Comparison of ENCODE assay signal across 1 cellular context in the genomic region with DNA sequence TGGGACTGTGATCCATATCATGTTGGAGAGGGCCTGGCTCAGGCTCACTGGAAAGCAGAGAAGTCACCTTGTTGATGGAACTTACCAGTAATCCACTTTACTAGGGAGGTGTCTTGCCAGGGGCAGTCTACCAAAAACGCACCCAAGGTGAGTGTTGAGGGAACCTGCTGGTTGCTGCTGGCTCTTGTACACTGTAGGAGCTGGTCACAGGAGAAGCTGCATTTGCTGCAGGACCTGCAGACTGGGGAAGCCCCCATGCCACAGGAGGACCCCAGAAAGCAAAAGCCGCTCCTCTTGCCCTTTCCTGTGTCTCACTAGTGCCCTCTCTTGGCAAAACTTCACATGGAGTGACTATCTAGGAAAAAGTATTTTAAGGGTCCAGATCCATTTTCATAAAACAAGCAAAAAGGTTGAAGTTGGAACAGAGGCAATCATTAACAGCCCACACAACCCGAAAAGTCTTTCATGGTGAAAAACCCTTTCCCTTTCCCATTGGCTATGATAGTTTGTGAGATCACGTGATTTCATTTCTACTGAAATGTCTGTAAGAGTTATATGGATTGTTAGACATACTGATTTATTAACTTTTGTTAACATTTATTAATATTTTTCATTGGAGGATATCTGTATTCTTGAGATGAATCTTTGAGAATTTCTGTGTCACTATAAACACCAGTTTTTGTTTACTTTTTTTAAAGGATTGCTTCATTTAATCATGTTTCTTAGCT.
TF ChIP-seq lines count a peak whose summit lies in the region.

No MANE protein-coding gene starts in this region.

TF ChIP-seq in HEK293, 187 proteins besides CTCF, POLR2A, EP300 and RAD21 (continued from another document and continues in another):
- TF ChIP-seq, protein P1, sequence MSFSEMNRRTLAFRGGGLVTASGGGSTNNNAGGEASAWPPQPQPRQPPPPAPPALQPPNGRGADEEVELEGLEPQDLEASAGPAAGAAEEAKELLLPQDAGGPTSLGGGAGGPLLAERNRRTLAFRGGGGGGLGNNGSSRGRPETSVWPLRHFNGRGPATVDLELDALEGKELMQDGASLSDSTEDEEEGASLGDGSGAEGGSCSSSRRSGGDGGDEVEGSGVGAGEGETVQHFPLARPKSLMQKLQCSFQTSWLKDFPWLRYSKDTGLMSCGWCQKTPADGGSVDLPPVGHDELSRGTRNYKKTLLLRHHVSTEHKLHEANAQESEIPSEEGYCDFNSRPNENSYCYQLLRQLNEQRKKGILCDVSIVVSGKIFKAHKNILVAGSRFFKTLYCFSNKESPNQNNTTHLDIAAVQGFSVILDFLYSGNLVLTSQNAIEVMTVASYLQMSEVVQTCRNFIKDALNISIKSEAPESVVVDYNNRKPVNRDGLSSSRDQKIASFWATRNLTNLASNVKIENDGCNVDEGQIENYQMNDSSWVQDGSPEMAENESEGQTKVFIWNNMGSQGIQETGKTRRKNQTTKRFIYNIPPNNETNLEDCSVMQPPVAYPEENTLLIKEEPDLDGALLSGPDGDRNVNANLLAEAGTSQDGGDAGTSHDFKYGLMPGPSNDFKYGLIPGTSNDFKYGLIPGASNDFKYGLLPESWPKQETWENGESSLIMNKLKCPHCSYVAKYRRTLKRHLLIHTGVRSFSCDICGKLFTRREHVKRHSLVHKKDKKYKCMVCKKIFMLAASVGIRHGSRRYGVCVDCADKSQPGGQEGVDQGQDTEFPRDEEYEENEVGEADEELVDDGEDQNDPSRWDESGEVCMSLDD (tag by site-specific recombination; IDR thresholded peaks at IDR 0.05) = no peak
- TF ChIP-seq, protein P2, sequence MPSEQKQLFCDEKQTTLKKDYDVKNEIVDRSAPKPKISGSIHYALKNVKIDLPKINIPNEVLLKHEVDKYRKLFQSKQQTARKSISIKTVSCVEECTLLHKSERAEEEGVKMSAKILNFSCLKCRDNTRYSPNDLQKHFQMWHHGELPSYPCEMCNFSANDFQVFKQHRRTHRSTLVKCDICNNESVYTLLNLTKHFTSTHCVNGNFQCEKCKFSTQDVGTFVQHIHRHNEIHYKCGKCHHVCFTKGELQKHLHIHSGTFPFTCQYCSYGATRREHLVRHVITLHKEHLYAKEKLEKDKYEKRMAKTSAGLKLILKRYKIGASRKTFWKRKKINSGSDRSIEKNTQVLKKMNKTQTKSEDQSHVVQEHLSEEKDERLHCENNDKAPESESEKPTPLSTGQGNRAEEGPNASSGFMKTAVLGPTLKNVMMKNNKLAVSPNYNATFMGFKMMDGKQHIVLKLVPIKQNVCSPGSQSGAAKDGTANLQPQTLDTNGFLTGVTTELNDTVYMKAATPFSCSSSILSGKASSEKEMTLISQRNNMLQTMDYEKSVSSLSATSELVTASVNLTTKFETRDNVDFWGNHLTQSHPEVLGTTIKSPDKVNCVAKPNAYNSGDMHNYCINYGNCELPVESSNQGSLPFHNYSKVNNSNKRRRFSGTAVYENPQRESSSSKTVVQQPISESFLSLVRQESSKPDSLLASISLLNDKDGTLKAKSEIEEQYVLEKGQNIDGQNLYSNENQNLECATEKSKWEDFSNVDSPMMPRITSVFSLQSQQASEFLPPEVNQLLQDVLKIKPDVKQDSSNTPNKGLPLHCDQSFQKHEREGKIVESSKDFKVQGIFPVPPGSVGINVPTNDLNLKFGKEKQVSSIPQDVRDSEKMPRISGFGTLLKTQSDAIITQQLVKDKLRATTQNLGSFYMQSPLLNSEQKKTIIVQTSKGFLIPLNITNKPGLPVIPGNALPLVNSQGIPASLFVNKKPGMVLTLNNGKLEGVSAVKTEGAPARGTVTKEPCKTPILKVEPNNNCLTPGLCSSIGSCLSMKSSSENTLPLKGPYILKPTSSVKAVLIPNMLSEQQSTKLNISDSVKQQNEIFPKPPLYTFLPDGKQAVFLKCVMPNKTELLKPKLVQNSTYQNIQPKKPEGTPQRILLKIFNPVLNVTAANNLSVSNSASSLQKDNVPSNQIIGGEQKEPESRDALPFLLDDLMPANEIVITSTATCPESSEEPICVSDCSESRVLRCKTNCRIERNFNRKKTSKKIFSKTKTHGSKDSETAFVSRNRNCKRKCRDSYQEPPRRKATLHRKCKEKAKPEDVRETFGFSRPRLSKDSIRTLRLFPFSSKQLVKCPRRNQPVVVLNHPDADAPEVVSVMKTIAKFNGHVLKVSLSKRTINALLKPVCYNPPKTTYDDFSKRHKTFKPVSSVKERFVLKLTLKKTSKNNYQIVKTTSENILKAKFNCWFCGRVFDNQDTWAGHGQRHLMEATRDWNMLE (tag by site-specific recombination; conservative IDR thresholded peaks at IDR 0.05; ENCODE audit: low read depth) = no peak
- no peak for TF ChIP-seq ZNF514 (tag by site-specific recombination; IDR thresholded peaks at IDR 0.05)
- TF ChIP-seq ZNF121 (tag by site-specific recombination; IDR thresholded peaks at IDR 0.05) = no peak
- TF ChIP-seq, protein P3, sequence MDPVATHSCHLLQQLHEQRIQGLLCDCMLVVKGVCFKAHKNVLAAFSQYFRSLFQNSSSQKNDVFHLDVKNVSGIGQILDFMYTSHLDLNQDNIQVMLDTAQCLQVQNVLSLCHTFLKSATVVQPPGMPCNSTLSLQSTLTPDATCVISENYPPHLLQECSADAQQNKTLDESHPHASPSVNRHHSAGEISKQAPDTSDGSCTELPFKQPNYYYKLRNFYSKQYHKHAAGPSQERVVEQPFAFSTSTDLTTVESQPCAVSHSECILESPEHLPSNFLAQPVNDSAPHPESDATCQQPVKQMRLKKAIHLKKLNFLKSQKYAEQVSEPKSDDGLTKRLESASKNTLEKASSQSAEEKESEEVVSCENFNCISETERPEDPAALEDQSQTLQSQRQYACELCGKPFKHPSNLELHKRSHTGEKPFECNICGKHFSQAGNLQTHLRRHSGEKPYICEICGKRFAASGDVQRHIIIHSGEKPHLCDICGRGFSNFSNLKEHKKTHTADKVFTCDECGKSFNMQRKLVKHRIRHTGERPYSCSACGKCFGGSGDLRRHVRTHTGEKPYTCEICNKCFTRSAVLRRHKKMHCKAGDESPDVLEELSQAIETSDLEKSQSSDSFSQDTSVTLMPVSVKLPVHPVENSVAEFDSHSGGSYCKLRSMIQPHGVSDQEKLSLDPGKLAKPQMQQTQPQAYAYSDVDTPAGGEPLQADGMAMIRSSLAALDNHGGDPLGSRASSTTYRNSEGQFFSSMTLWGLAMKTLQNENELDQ (tag by site-specific recombination; IDR thresholded peaks at IDR 0.05; ENCODE audit: low read depth) = no peak
- no peak for TF ChIP-seq SP3 (tag by site-specific recombination; IDR thresholded peaks at IDR 0.05)
- no peak for TF ChIP-seq IKZF3 (tag by site-specific recombination; IDR thresholded peaks at IDR 0.05)
- TF ChIP-seq, protein P4, sequence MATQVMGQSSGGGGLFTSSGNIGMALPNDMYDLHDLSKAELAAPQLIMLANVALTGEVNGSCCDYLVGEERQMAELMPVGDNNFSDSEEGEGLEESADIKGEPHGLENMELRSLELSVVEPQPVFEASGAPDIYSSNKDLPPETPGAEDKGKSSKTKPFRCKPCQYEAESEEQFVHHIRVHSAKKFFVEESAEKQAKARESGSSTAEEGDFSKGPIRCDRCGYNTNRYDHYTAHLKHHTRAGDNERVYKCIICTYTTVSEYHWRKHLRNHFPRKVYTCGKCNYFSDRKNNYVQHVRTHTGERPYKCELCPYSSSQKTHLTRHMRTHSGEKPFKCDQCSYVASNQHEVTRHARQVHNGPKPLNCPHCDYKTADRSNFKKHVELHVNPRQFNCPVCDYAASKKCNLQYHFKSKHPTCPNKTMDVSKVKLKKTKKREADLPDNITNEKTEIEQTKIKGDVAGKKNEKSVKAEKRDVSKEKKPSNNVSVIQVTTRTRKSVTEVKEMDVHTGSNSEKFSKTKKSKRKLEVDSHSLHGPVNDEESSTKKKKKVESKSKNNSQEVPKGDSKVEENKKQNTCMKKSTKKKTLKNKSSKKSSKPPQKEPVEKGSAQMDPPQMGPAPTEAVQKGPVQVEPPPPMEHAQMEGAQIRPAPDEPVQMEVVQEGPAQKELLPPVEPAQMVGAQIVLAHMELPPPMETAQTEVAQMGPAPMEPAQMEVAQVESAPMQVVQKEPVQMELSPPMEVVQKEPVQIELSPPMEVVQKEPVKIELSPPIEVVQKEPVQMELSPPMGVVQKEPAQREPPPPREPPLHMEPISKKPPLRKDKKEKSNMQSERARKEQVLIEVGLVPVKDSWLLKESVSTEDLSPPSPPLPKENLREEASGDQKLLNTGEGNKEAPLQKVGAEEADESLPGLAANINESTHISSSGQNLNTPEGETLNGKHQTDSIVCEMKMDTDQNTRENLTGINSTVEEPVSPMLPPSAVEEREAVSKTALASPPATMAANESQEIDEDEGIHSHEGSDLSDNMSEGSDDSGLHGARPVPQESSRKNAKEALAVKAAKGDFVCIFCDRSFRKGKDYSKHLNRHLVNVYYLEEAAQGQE (tag by site-specific recombination; IDR thresholded peaks at IDR 0.05) = no peak
- TF ChIP-seq ZNF530 (tag by site-specific recombination; IDR thresholded peaks at IDR 0.05; ENCODE audit: low read depth) = no peak
- 0 out of 2 replicates have a peak, but pooled peaks have one; percentile 31 for TF ChIP-seq ZNF610 (tag by site-specific recombination; IDR thresholded peaks at IDR 0.05; ENCODE audit: borderline replicate concordance)
- no peak for TF ChIP-seq GLIS2 (tag by site-specific recombination; IDR thresholded peaks at IDR 0.05)
- TF ChIP-seq ZNF501 (tag by site-specific recombination; IDR thresholded peaks at IDR 0.05) = no peak
- TF ChIP-seq, protein P5, sequence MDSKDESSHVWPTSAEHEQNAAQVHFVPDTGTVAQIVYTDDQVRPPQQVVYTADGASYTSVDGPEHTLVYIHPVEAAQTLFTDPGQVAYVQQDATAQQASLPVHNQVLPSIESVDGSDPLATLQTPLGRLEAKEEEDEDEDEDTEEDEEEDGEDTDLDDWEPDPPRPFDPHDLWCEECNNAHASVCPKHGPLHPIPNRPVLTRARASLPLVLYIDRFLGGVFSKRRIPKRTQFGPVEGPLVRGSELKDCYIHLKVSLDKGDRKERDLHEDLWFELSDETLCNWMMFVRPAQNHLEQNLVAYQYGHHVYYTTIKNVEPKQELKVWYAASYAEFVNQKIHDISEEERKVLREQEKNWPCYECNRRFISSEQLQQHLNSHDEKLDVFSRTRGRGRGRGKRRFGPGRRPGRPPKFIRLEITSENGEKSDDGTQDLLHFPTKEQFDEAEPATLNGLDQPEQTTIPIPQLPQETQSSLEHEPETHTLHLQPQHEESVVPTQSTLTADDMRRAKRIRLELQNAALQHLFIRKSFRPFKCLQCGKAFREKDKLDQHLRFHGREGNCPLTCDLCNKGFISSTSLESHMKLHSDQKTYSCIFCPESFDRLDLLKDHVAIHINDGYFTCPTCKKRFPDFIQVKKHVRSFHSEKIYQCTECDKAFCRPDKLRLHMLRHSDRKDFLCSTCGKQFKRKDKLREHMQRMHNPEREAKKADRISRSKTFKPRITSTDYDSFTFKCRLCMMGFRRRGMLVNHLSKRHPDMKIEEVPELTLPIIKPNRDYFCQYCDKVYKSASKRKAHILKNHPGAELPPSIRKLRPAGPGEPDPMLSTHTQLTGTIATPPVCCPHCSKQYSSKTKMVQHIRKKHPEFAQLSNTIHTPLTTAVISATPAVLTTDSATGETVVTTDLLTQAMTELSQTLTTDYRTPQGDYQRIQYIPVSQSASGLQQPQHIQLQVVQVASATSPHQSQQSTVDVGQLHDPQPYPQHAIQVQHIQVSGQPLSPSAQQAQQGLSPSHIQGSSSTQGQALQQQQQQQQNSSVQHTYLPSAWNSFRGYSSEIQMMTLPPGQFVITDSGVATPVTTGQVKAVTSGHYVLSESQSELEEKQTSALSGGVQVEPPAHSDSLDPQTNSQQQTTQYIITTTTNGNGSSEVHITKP (tag by site-specific recombination; IDR thresholded peaks at IDR 0.05) = peak; percentile 94
- TF ChIP-seq, protein P6, sequence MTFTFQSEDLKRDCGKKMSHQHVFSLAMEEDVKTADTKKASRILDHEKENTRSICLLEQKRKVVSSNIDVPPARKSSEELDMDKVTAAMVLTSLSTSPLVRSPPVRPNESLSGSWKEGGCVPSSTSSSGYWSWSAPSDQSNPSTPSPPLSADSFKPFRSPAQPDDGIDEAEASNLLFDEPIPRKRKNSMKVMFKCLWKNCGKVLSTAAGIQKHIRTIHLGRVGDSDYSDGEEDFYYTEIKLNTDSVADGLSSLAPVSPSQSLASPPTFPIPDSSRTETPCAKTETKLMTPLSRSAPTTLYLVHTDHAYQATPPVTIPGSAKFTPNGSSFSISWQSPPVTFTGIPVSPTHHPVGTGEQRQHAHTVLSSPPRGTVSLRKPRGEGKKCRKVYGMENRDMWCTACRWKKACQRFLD (tag by site-specific recombination; IDR thresholded peaks at IDR 0.05) = no peak
- TF ChIP-seq ZNF785 (tag by site-specific recombination; IDR thresholded peaks at IDR 0.05) = no peak
- no peak for TF ChIP-seq BCL11B (tag by site-specific recombination; IDR thresholded peaks at IDR 0.05; ENCODE audit: low read depth)
- TF ChIP-seq, protein P7, sequence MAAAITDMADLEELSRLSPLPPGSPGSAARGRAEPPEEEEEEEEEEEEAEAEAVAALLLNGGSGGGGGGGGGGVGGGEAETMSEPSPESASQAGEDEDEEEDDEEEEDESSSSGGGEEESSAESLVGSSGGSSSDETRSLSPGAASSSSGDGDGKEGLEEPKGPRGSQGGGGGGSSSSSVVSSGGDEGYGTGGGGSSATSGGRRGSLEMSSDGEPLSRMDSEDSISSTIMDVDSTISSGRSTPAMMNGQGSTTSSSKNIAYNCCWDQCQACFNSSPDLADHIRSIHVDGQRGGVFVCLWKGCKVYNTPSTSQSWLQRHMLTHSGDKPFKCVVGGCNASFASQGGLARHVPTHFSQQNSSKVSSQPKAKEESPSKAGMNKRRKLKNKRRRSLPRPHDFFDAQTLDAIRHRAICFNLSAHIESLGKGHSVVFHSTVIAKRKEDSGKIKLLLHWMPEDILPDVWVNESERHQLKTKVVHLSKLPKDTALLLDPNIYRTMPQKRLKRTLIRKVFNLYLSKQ (tag by site-specific recombination; IDR thresholded peaks at IDR 0.05; ENCODE audit: borderline replicate concordance) = no peak
- TF ChIP-seq, protein P8, sequence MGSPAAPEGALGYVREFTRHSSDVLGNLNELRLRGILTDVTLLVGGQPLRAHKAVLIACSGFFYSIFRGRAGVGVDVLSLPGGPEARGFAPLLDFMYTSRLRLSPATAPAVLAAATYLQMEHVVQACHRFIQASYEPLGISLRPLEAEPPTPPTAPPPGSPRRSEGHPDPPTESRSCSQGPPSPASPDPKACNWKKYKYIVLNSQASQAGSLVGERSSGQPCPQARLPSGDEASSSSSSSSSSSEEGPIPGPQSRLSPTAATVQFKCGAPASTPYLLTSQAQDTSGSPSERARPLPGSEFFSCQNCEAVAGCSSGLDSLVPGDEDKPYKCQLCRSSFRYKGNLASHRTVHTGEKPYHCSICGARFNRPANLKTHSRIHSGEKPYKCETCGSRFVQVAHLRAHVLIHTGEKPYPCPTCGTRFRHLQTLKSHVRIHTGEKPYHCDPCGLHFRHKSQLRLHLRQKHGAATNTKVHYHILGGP (tag by site-specific recombination; IDR thresholded peaks at IDR 0.05) = peak; percentile 89
- TF ChIP-seq ZNF837 (tag by site-specific recombination; IDR thresholded peaks at IDR 0.05) = no peak
- no peak for TF ChIP-seq ZNF558 (tag by site-specific recombination; IDR thresholded peaks at IDR 0.05)
- TF ChIP-seq ZNF10 (tag by site-specific recombination; IDR thresholded peaks at IDR 0.05) = no peak
- TF ChIP-seq, protein P9, sequence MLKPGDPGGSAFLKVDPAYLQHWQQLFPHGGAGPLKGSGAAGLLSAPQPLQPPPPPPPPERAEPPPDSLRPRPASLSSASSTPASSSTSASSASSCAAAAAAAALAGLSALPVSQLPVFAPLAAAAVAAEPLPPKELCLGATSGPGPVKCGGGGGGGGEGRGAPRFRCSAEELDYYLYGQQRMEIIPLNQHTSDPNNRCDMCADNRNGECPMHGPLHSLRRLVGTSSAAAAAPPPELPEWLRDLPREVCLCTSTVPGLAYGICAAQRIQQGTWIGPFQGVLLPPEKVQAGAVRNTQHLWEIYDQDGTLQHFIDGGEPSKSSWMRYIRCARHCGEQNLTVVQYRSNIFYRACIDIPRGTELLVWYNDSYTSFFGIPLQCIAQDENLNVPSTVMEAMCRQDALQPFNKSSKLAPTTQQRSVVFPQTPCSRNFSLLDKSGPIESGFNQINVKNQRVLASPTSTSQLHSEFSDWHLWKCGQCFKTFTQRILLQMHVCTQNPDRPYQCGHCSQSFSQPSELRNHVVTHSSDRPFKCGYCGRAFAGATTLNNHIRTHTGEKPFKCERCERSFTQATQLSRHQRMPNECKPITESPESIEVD (tag by site-specific recombination; IDR thresholded peaks at IDR 0.05) = no peak
- TF ChIP-seq ZNF791 (tag by site-specific recombination; IDR thresholded peaks at IDR 0.05) = no peak
